Comparison of ENCODE assay signal across 19 cellular contexts in genomic region chrX:55326985-55327384, GRCh38.
DNase-seq lines count a peak whose midpoint lies in the region; ATAC-seq and TF ChIP-seq lines count a peak whose summit lies in the region.
"Had no signal": no experiment of that assay in that cellular context is flagged by ENCODE, and none has a peak within 500 bp of the region (broad histone marks: within the 10 kb centered on the region; RNA-seq: fewer than 3 reads in every experiment).

No MANE protein-coding gene starts in this region.

- WGBS in psoas muscle, 3 donors: 65 to 70% (median 66%) methylated on average over 5 of the region's 5 CpGs
- WGBS in aorta, 2 donors: 71 to 74% methylated on average over 5 of the region's 5 CpGs

- H3K4me3 ChIP-seq in psoas muscle: no peak overlapping the region
- H3K4me3 ChIP-seq in aorta (ENCODE audit: low read length in 2 of 2): no peak overlapping the region

- ATAC-seq in Right ventricle myocardium superior (ENCODE audit: poor library complexity) (peak; percentile 31), Right ventricle myocardium inferior (no peak), left ventricle myocardium superior (peak; percentile 63), psoas muscle (peak in 2 of 4 donors; percentile 26 to 41), aorta (ENCODE audit: low FRiP score) (peak; percentile 80)
- ATAC-seq: HepG2 had no signal

- intact Hi-C loops in Right ventricle myocardium superior (cut with DNase I) (no loop called here), Right ventricle myocardium inferior (cut with DNase I) (loop anchor here (5.0 kb wide), 1 partner anchor 190 kb away; no protein-coding TSS in a partner anchor), left ventricle myocardium superior (cut with micrococcal nuclease) (no loop called here), psoas muscle (cut with DNase I) (no loop called here), aorta (cut with DNase I) (no loop called here)

- no peaks in the 10 kb centered on the region for H3K36me3 ChIP-seq in psoas muscle (ENCODE audit: insufficient read depth in 1 of 2, low read depth in 1 of 2)
- H3K36me3 ChIP-seq in aorta (ENCODE audit: control insufficient read depth in 1 of 2, insufficient read depth in 2 of 2, low read length in 1 of 2): no peaks in the 10 kb centered on the region
- H3K36me3 ChIP-seq: BE2C had no signal

- H3K4me1 ChIP-seq in psoas muscle (no peaks in the 10 kb centered on the region), aorta (ENCODE audit: control insufficient read depth in 1 of 2, insufficient read depth in 2 of 2, low read length in 2 of 2) (no peaks in the 10 kb centered on the region)
- H3K4me1 ChIP-seq: BE2C had no signal

- H3K27ac ChIP-seq in psoas muscle (peak overlapping the region; percentile 23), aorta (ENCODE audit: low read depth in 1 of 2, low read length in 2 of 2) (no peak overlapping the region)
- H3K27ac ChIP-seq: KMS-11 had no signal

- peaks cover 0 to 14% (median 0%) of the 10 kb centered on the region in 3 donors for H3K27me3 ChIP-seq in psoas muscle (ENCODE audit: insufficient read depth in 3 of 3, low read length in 2 of 3)
- H3K27me3 ChIP-seq in aorta (ENCODE audit: control insufficient read depth in 1 of 2, insufficient read depth in 2 of 2, low read length in 1 of 2): no peaks in the 10 kb centered on the region
- H3K27me3 ChIP-seq: BE2C had no signal

- H3K9me3 ChIP-seq in psoas muscle (peaks cover 3% of the 10 kb centered on the region), aorta (ENCODE audit: control insufficient read depth, low read length) (no peaks in the 10 kb centered on the region)
- H3K9me3 ChIP-seq: BE2C had no signal

- DNase-seq in Right ventricle myocardium superior (no peak), Right ventricle myocardium inferior (ENCODE audit: missing footprints) (no peak), left ventricle myocardium superior (no peak), psoas muscle (no peak), aorta (no peak), putamen (ENCODE audit: low spot score) (no peak), dedifferentiated amniotic fluid mesenchymal stem cell (ENCODE audit: extremely low spot score) (no peak)
- no peak for DNase-seq in activated CD8-positive, alpha-beta memory T cell treated with anti-CD3 and anti-CD28 coated beads, Interleukin-2, amount 50 U/mL, for 48 hours
- DNase-seq: 8988T; BE2C; Calu3; CD4-positive, alpha-beta memory T cell; DMS53; HFFc6; NCI-H1048; NCI-H2081 treated with DMSO at 0.1 percent for 48 hours; NCI-H524 had no signal

- no peak for TF ChIP-seq CTCF in psoas muscle (IDR thresholded peaks at IDR 0.05)
